Comparison of ENCODE assay signal across 8 cellular contexts in genomic region chr17:40329981-40330794, GRCh38. TPM values are rescaled to one million over a fixed set of nuclear protein-coding genes. Genes with fewer than 3 reads are reported as not detected.
DNase-seq lines count a peak whose midpoint lies in the region; ATAC-seq, FAIRE-seq and TF ChIP-seq lines count a peak whose summit lies in the region.

No MANE protein-coding gene starts in this region.

- TF ChIP-seq CTCF in astrocyte (IDR thresholded peaks at IDR 0.05; ENCODE audit: insufficient read depth, low read depth, low read length), result no peak

- no peak for FAIRE-seq in astrocyte (lab: Jason Lieb, UNC)

- H2AFZ ChIP-seq in astrocyte (ENCODE audit: low read depth, low read length), result no peak overlapping the region

- DNase-seq in DMS79 (lab: John Stamatoyannopoulos, UW) (peak; percentile 52), NCI-H1105 treated with DMSO at 0.1 percent for 48 hours (lab: John Stamatoyannopoulos, UW) (peak; percentile 38), astrocyte (ENCODE audit: low read depth) (no peak), HAP-1 (ENCODE audit: low spot score in 2 of 2) (no peak), HK-2 (ENCODE audit: unreplicated experiment) (no peak)
- DNase-seq in natural killer cell treated with Interleukin-12 subunit alpha and Interleukin-12 subunit beta and Interleukin-15 and Interleukin-18, amount 100 ng/mL, for 72 hours (ENCODE audit: low spot score), result no peak
- DNase-seq in activated CD4-positive, alpha-beta T cell treated with anti-CD3 and anti-CD28 coated beads for 1 hour, result no peak

- H3K36me3 ChIP-seq in astrocyte (ENCODE audit: insufficient read depth, low read length), result no peaks in the 10 kb centered on the region
- peaks cover 4% of the 10 kb centered on the region; the same call in 1 of the 2 replicates for H3K36me3 ChIP-seq in HAP-1 (replicated peaks)

- peaks cover 79% of the 10 kb centered on the region for H4K20me1 ChIP-seq in astrocyte (ENCODE audit: insufficient read depth, low read length)

- peaks cover 78% of the 10 kb centered on the region for H3K79me2 ChIP-seq in astrocyte (ENCODE audit: insufficient read depth, low read length)

- H3K9ac ChIP-seq in astrocyte (ENCODE audit: low read length), result peak overlapping the region; percentile 6

- no peaks in the 10 kb centered on the region for H3K9me3 Mint-ChIP-seq in astrocyte (ENCODE audit: unreplicated experiment)
- H3K9me3 Mint-ChIP-seq in natural killer cell treated with Interleukin-12 subunit alpha and Interleukin-12 subunit beta and Interleukin-15 and Interleukin-18, amount 100 ng/mL, for 72 hours, result no peaks in the 10 kb centered on the region

- H3K9me3 ChIP-seq in astrocyte (ENCODE audit: insufficient read depth, low read depth, low read length), result no peaks in the 10 kb centered on the region
- no peaks in the 10 kb centered on the region for H3K9me3 ChIP-seq in HAP-1

- H3K27me3 ChIP-seq in astrocyte (ENCODE audit: insufficient read depth, low read length), result no peaks in the 10 kb centered on the region
- no peaks in the 10 kb centered on the region for H3K27me3 ChIP-seq in HAP-1 (ENCODE audit: low read depth)

- in situ Hi-C loops in HAP-1 (cut with MboI; ENCODE audit: low sequenced_read_pairs), result no loop called here

- H3K4me3 ChIP-seq in astrocyte (ENCODE audit: insufficient read depth, low read depth, low read length) (no peak overlapping the region), HAP-1 (no peak overlapping the region)

- H3K36me3 Mint-ChIP-seq in astrocyte (ENCODE audit: low read depth, unreplicated experiment), result peaks cover 5% of the 10 kb centered on the region
- no peaks in the 10 kb centered on the region for H3K36me3 Mint-ChIP-seq in natural killer cell treated with Interleukin-12 subunit alpha and Interleukin-12 subunit beta and Interleukin-15 and Interleukin-18, amount 100 ng/mL, for 72 hours

- no peak overlapping the region for H3K27ac Mint-ChIP-seq in astrocyte (ENCODE audit: unreplicated experiment)
- peak overlapping the region; percentile 10 to 29 for H3K27ac Mint-ChIP-seq in natural killer cell treated with Interleukin-12 subunit alpha and Interleukin-12 subunit beta and Interleukin-15 and Interleukin-18, amount 100 ng/mL, for 72 hours

- no peak overlapping the region for H3K4me3 Mint-ChIP-seq in astrocyte (ENCODE audit: unreplicated experiment)
- H3K4me3 Mint-ChIP-seq in natural killer cell treated with Interleukin-12 subunit alpha and Interleukin-12 subunit beta and Interleukin-15 and Interleukin-18, amount 100 ng/mL, for 72 hours, result peak overlapping the region; percentile 64

- peak overlapping the region; percentile 5 for H3K4me2 ChIP-seq in astrocyte (ENCODE audit: low read length)

- H3K27me3 Mint-ChIP-seq in astrocyte (ENCODE audit: low read depth, unreplicated experiment), result no peaks in the 10 kb centered on the region
- H3K27me3 Mint-ChIP-seq in natural killer cell treated with Interleukin-12 subunit alpha and Interleukin-12 subunit beta and Interleukin-15 and Interleukin-18, amount 100 ng/mL, for 72 hours, result no peaks in the 10 kb centered on the region

- H3K4me1 ChIP-seq in astrocyte (ENCODE audit: insufficient read depth, low read length), result peaks cover 28% of the 10 kb centered on the region
- no peaks in the 10 kb centered on the region for H3K4me1 ChIP-seq in HAP-1

- peak; percentile 3 to 43 for ATAC-seq in natural killer cell treated with Interleukin-12 subunit alpha and Interleukin-12 subunit beta and Interleukin-15 and Interleukin-18, amount 100 ng/mL, for 72 hours
- ATAC-seq in GM19035 (IDR thresholded peaks at IDR 0.05; ENCODE audit: unreplicated experiment), result no peak

- H3K4me1 Mint-ChIP-seq in astrocyte (ENCODE audit: low read depth, unreplicated experiment), result peaks cover 28% of the 10 kb centered on the region
- H3K4me1 Mint-ChIP-seq in natural killer cell treated with Interleukin-12 subunit alpha and Interleukin-12 subunit beta and Interleukin-15 and Interleukin-18, amount 100 ng/mL, for 72 hours (ENCODE audit: low read depth in 2 of 2), result peaks cover 58 to 60% of the 10 kb centered on the region in 2 donors

- no peak overlapping the region for H3K27ac ChIP-seq in astrocyte (ENCODE audit: low read depth, low read length)

RNA-seq across cellular contexts. Expression of gene RARA, which starts 21.2 kb away (rescaled TPM):
- total RNA-seq in astrocyte, result 37.6 and 38.8 TPM in 2 replicates
- 10 to 100 TPM; 26.4 to 37.8 TPM for total RNA-seq in natural killer cell treated with Interleukin-12 subunit alpha and Interleukin-12 subunit beta and Interleukin-15 and Interleukin-18, amount 100 ng/mL, for 72 hours

RNA-seq across cellular contexts. Expression of gene GJD3, which starts 34.3 kb away (rescaled TPM):
- total RNA-seq in astrocyte, result 0.34 and 0.43 TPM in 2 replicates
- total RNA-seq in natural killer cell treated with Interleukin-12 subunit alpha and Interleukin-12 subunit beta and Interleukin-15 and Interleukin-18, amount 100 ng/mL, for 72 hours, result not detected

RNA-seq across cellular contexts. Expression of gene CDC6, which starts 42.5 kb away (rescaled TPM):
- 6.4 and 14.4 TPM in 2 replicates for total RNA-seq in astrocyte
- 100 to 1,000 TPM in 1 of 2 donors, 10 to 100 TPM in 1; 79.2 to 172 TPM for total RNA-seq in natural killer cell treated with Interleukin-12 subunit alpha and Interleukin-12 subunit beta and Interleukin-15 and Interleukin-18, amount 100 ng/mL, for 72 hours

Comparison
In these comparisons a context has a peak if more than half of its experiments do, and no peak if none do; other contexts are left out.
1. DNase-seq: peak in DMS79 (single experiment) and NCI-H1105 treated with DMSO at 0.1 percent for 48 hours (single experiment); none in astrocyte (single experiment), natural killer cell treated with Interleukin-12 subunit alpha and Interleukin-12 subunit beta and Interleukin-15 and Interleukin-18, amount 100 ng/mL, for 72 hours (single experiment), HAP-1 (0 of 2), HK-2 (single experiment) and activated CD4-positive, alpha-beta T cell treated with anti-CD3 and anti-CD28 coated beads for 1 hour (single experiment).